ENCODE assay signal across 9 cellular contexts in the genomic region with DNA sequence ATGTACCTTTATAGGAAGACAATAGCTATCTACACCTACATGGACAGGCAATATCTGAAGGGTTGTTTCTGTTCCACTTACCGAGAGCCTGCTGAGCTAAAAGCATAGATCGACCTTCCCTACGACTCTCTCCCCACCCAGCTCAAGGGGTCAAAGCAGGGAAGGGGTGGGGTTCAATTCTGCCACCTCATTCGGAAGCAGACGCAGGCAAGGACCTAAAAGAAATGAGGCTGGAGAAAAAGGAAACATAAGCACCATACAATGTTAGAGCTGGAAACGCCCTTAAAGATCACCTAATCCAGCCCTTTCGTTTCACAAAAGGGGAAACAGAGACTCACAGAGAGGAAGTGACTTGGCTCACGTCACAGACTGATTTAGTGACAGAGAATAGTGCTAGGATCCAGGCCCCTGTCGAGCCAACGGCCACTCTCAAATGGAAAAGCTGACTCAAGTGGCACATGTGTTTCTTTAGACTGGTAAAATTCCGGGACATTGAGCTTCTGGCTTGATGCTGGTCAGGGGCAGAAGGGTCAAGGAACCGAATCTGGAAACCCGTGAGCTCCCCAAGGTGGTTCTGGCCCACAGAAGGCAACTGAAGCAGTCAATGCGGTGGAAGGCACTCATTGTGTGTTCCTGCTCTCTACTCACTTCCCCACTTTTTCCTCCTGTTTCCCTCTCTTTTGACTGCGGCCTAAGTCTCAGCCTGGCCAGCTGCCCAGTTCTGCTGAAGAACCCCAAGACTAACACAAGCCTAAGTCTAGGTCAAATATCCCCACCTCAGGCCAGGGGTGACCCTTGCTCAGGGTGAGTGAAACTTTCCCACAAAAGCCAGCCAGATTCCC. TPM values are rescaled to one million over a fixed set of nuclear protein-coding genes. Genes with fewer than 3 reads are reported as not detected.
DNase-seq lines count a peak whose midpoint lies in the region; ATAC-seq lines count a peak whose summit lies in the region.
"Had no signal": no experiment of that assay in that cellular context is flagged by ENCODE, and none has a peak within 500 bp of the region (broad histone marks: within the 10 kb centered on the region; RNA-seq: fewer than 3 reads in every experiment).

No MANE protein-coding gene starts in this region.

- H3K79me1 ChIP-seq in neuronal stem cell (ENCODE audit: low read depth, low read length): no peaks in the 10 kb centered on the region

- H3K27ac ChIP-seq in duodenal mucosa (ENCODE audit: low read depth, low read length) (peak overlapping the region; percentile 73), neuronal stem cell (replicated peaks; ENCODE audit: low read length) (peak overlapping the region; percentile 39)
- H3K27ac ChIP-seq: 22Rv1 had no signal

- no peak overlapping the region for H3K4ac ChIP-seq in neuronal stem cell (ENCODE audit: low read length)

- H3K4me1 ChIP-seq in duodenal mucosa (ENCODE audit: control insufficient read depth in 1 of 2, insufficient read depth in 2 of 2, low read length in 2 of 2) (peaks cover 0 to 13% of the 10 kb centered on the region in 2 donors), neuronal stem cell (ENCODE audit: control insufficient read depth in 2 of 2, insufficient read depth in 1 of 2, low read depth in 1 of 2, low read length in 2 of 2) (peaks cover 4 to 12% of the 10 kb centered on the region in 2 donors)

- no peak overlapping the region for H2BK120ac ChIP-seq in neuronal stem cell (ENCODE audit: low read depth, low read length)

- no peak overlapping the region for H3K14ac ChIP-seq in neuronal stem cell (ENCODE audit: low read length)

- H4K8ac ChIP-seq in neuronal stem cell (ENCODE audit: low read depth, low read length): no peak overlapping the region

- no peak overlapping the region for H4K91ac ChIP-seq in neuronal stem cell (ENCODE audit: low read depth, low read length, poor library complexity)

- H3K9me3 ChIP-seq in duodenal mucosa (ENCODE audit: control insufficient read depth in 1 of 2, low read length in 2 of 2) (no peaks in the 10 kb centered on the region), neuronal stem cell (replicated peaks in 1 of 2; ENCODE audit: control insufficient read depth in 2 of 2, insufficient read depth in 1 of 2, low read depth in 1 of 2, low read length in 2 of 2) (no peaks in the 10 kb centered on the region)

- no peak overlapping the region for H2AFZ ChIP-seq in neuronal stem cell (ENCODE audit: low read length)

- H2BK12ac ChIP-seq in neuronal stem cell (ENCODE audit: low read length): no peak overlapping the region

- H3K36me3 ChIP-seq in duodenal mucosa (ENCODE audit: control insufficient read depth in 1 of 2, insufficient read depth in 2 of 2, low read length in 2 of 2) (no peaks in the 10 kb centered on the region), neuronal stem cell (replicated peaks in 1 of 2; ENCODE audit: control insufficient read depth in 2 of 2, insufficient read depth in 2 of 2, low read length in 2 of 2) (no peaks in the 10 kb centered on the region)

- H2AK5ac ChIP-seq in neuronal stem cell (ENCODE audit: low read depth, low read length): no peak overlapping the region

- ATAC-seq in HG02970 (IDR thresholded peaks at IDR 0.05; ENCODE audit: low FRiP score, unreplicated experiment) (peak; percentile 37), GM21737 (IDR thresholded peaks at IDR 0.05; ENCODE audit: unreplicated experiment) (no peak)

- no peaks in the 10 kb centered on the region for H3K27me3 ChIP-seq in duodenal mucosa (ENCODE audit: control insufficient read depth in 1 of 2, insufficient read depth in 2 of 2, low read length in 2 of 2)
- H3K27me3 ChIP-seq in neuronal stem cell (ENCODE audit: control insufficient read depth in 3 of 3, insufficient read depth in 3 of 3, low read depth in 1 of 3, low read length in 3 of 3): no peaks in the 10 kb centered on the region

- peak; percentile 76 for DNase-seq in DMS 273 (lab: John Stamatoyannopoulos, UW; ENCODE audit: unreplicated experiment)
- no peak for DNase-seq in DMS 273 treated with DMSO at 0.1 percent for 48 hours (lab: John Stamatoyannopoulos, UW)
- peak; percentile 70 for DNase-seq in SKM-1 treated with dmso at 0.1 percent for 144 hours (lab: John Stamatoyannopoulos, UW; ENCODE audit: unreplicated experiment)
- no peak for DNase-seq in neuronal stem cell (ENCODE audit: low spot score)
- DNase-seq in GM03348 (ENCODE audit: low spot score): no peak

- H2BK15ac ChIP-seq in neuronal stem cell (ENCODE audit: low read length): no peak overlapping the region

- WGBS in neuronal stem cell (ENCODE audit: extremely low coverage in 2 of 2, insufficient read length in 2 of 2, insufficient replicate concordance in 1 of 2), 2 donors: no CpG with 5 or more reads among the region's 15 CpGs

- H3K4me3 ChIP-seq in duodenal mucosa (ENCODE audit: low read depth in 1 of 2, low read length in 2 of 2) (no peak overlapping the region), neuronal stem cell (ENCODE audit: low read length in 2 of 2) (no peak overlapping the region)

- peak overlapping the region; percentile 24 to 43 for H3K9ac ChIP-seq in duodenal mucosa (ENCODE audit: low read depth in 1 of 2, low read length in 2 of 2)
- H3K9ac ChIP-seq in neuronal stem cell (ENCODE audit: low read depth, low read length, poor library complexity): no peak overlapping the region

- no peak overlapping the region for H3K4me2 ChIP-seq in neuronal stem cell (ENCODE audit: insufficient read depth, low read length, poor library complexity, severe bottlenecking)

- no peak overlapping the region for H2BK5ac ChIP-seq in neuronal stem cell (ENCODE audit: low read length)

- H3K23ac ChIP-seq in neuronal stem cell (ENCODE audit: low read depth, low read length, poor library complexity): no peak overlapping the region

- H3K18ac ChIP-seq in neuronal stem cell (ENCODE audit: low read length): no peak overlapping the region

RNA-seq across cellular contexts. Expression of a gene that starts 7.5 kb away (rescaled TPM):
- 24.3 TPM for polyA plus RNA-seq in neuronal stem cell (2013, experiment 1 of 2)
- polyA plus RNA-seq in neuronal stem cell (2013, experiment 2 of 2): 25.3 TPM

Comparison
In these comparisons a context has a peak if more than half of its experiments do, and no peak if none do; other contexts are left out.
1. DNase-seq: peak in DMS 273 (single experiment) and SKM-1 treated with dmso at 0.1 percent for 144 hours (single experiment); none in DMS 273 treated with DMSO at 0.1 percent for 48 hours (single experiment), neuronal stem cell (single experiment) and GM03348 (single experiment).